In genomic region chr21:7957713-7958064, GRCh38 we compare ENCODE assay signal across 17 cellular contexts.
A peak's percentile ranks its signal among the peaks of the same experiment; 100 is the strongest.
DNase-seq lines count a peak whose midpoint lies in the region; ATAC-seq, FAIRE-seq and TF ChIP-seq lines count a peak whose summit lies in the region.
"Had no signal": no experiment of that assay in that cellular context is flagged by ENCODE, and none has a peak within 500 bp of the region (broad histone marks: within the 10 kb centered on the region; RNA-seq: fewer than 3 reads in every experiment).

No MANE protein-coding gene starts in this region.

- peaks cover 7% of the 10 kb centered on the region; the same call in 1 of the 3 replicates for H3K9me3 ChIP-seq in GM12878 (replicated peaks; ENCODE audit: control insufficient read depth, insufficient read depth, low read length)
- H3K9me3 ChIP-seq in heart right ventricle = peaks cover 0 to 78% (median 33%) of the 10 kb centered on the region in 11 donors
- peaks cover 32 to 53% of the 10 kb centered on the region in 2 donors for H3K9me3 ChIP-seq in lung (ENCODE audit: control insufficient read depth in 2 of 2, insufficient read depth in 1 of 2, low read length in 1 of 2)
- peaks cover 24 to 71% (median 57%) of the 10 kb centered on the region in 5 donors for H3K9me3 ChIP-seq in subcutaneous abdominal adipose tissue (ENCODE audit: control insufficient read depth in 5 of 5, low read length in 5 of 5)

- 1% methylated on average over 2 of the region's 2 CpGs for WGBS in GM12878 (ENCODE audit: insufficient coverage, insufficient replicate concordance, low lambda C conversion rate, missing lambda C conversion rate)
- WGBS in heart right ventricle, 2 donors = 21 to 33% methylated on average over 2 of the region's 2 CpGs
- 28 to 32% methylated on average over 2 of the region's 2 CpGs for WGBS in lung, 2 donors

- intact Hi-C loops in GM12878 (cut with micrococcal nuclease; ENCODE audit: unreplicated experiment) = no loop called here
- intact Hi-C loops in heart right ventricle (cut with DNase I) = no loop called here

- in situ Hi-C loops in GM12878 (cut with MboI) = no loop called here

- DNase-seq in GM12878 (ENCODE audit: low read depth, low spot score) (no peak), heart right ventricle (no peak), lung (ENCODE audit: low spot score) (no peak), immature natural killer cell (no peak), ecto neural progenitor cell (ENCODE audit: low spot score) (no peak), cerebellar cortex (ENCODE audit: low spot score) (no peak), MV-4-11 (lab: John Stamatoyannopoulos, UW) (no peak)
- DNase-seq: ACHN; CD4-positive, CD25-positive, alpha-beta regulatory T cell; DMS53; HCEC 1CT; NCI-H1436; NCI-H2081; NCI-H2227 treated with DMSO at 0.1 percent for 48 hours; NCI-H526 treated with DMSO at 0.1 percent for 48 hours had no signal

- no peaks in the 10 kb centered on the region for H3K4me1 Mint-ChIP-seq in immature natural killer cell

- no peak for TF ChIP-seq POLR2A in GM12878 (IDR thresholded peaks at IDR 0.05; ENCODE audit: low read depth, low read length)

- H3K4me3 Mint-ChIP-seq in immature natural killer cell = peak overlapping the region in 1 of 5 donors; percentile 23
- H3K4me3 Mint-ChIP-seq: CD4-positive, CD25-positive, alpha-beta regulatory T cell had no signal

- H3K4me1 ChIP-seq in GM12878 (ENCODE audit: control insufficient read depth, insufficient read depth, low read length) (no peaks in the 10 kb centered on the region), heart right ventricle (no peaks in the 10 kb centered on the region), lung (ENCODE audit: control insufficient read depth in 2 of 2, insufficient read depth in 2 of 2, low read length in 2 of 2) (no peaks in the 10 kb centered on the region), subcutaneous abdominal adipose tissue (ENCODE audit: control insufficient read depth in 5 of 5, insufficient read depth in 5 of 5, low read length in 5 of 5) (no peaks in the 10 kb centered on the region)

- no peak for TF ChIP-seq CTCF in GM12878 (IDR thresholded peaks at IDR 0.05 in 2 of 3, conservative IDR thresholded peaks at IDR 0.05 in 1 of 3; ENCODE audit: control insufficient read depth in 2 of 3, extremely low read depth in 1 of 3, insufficient read depth in 1 of 3, low read depth in 3 of 3, low read length in 3 of 3)
- TF ChIP-seq CTCF in heart right ventricle (IDR thresholded peaks at IDR 0.05) = no peak
- TF ChIP-seq CTCF in lung (IDR thresholded peaks at IDR 0.05; ENCODE audit: control extremely low read depth, extremely low read depth) = no peak

- no TSS peak for BruUV-seq in GM12878 (replicated peaks; lab: Mats Ljungman, UMichigan)

- no peak for TF ChIP-seq RAD21 in GM12878 (IDR thresholded peaks at IDR 0.05; ENCODE audit: insufficient read depth, low read depth, low read length)

- CTCF ChIA-PET in GM12878 (lab: Yijun Ruan, JAX) = no interaction called here

- H3K36me3 Mint-ChIP-seq in immature natural killer cell = peaks cover 52 to 65% (median 55%) of the 10 kb centered on the region in 3 donors

- no peak overlapping the region for H3K4me2 ChIP-seq in GM12878 (ENCODE audit: control insufficient read depth, insufficient read depth)

- RAD21 ChIA-PET in GM12878 (lab: Charles Lee; ENCODE audit: unreplicated experiment) = no interaction called here

- H3K27ac ChIP-seq in GM12878 (ENCODE audit: control insufficient read depth, insufficient read depth) (no peak overlapping the region), heart right ventricle (no peak overlapping the region), lung (ENCODE audit: low read depth in 1 of 2, low read length in 1 of 2) (no peak overlapping the region), subcutaneous abdominal adipose tissue (ENCODE audit: low read depth, low read length) (no peak overlapping the region)
- H3K27ac ChIP-seq: RWPE1 had no signal

- H3K36me3 ChIP-seq in GM12878 (ENCODE audit: control insufficient read depth in 2 of 2, insufficient read depth in 2 of 2, low read length in 1 of 2) (no peaks in the 10 kb centered on the region), heart right ventricle (no peaks in the 10 kb centered on the region), lung (ENCODE audit: control insufficient read depth in 2 of 2, insufficient read depth in 2 of 2, low read length in 2 of 2) (no peaks in the 10 kb centered on the region), subcutaneous abdominal adipose tissue (ENCODE audit: control insufficient read depth in 5 of 5, insufficient read depth in 5 of 5, low read length in 5 of 5) (no peaks in the 10 kb centered on the region)

- H2AFZ ChIP-seq in GM12878 (ENCODE audit: control insufficient read depth, low read depth, low read length) = no peak overlapping the region

- FAIRE-seq in GM12878 (lab: Jason Lieb, UNC) = no peak

- no peaks in the 10 kb centered on the region for H3K79me2 ChIP-seq in GM12878 (ENCODE audit: control insufficient read depth, insufficient read depth, low read length)

- H3K27me3 ChIP-seq in GM12878 (replicated peaks in 1 of 2; ENCODE audit: control insufficient read depth in 2 of 2, insufficient read depth in 2 of 2, low read length in 1 of 2) = no peaks in the 10 kb centered on the region
- no peaks in the 10 kb centered on the region for H3K27me3 ChIP-seq in heart right ventricle
- H3K27me3 ChIP-seq in lung (ENCODE audit: control insufficient read depth, insufficient read depth) = no peaks in the 10 kb centered on the region
- H3K27me3 ChIP-seq in subcutaneous abdominal adipose tissue (ENCODE audit: control insufficient read depth in 5 of 5, insufficient read depth in 4 of 5, low read length in 5 of 5) = no peaks in the 10 kb centered on the region

- SMC1A ChIA-PET in GM12878 (lab: Charles Lee; ENCODE audit: uncharacterized antibody, unreplicated experiment) = no interaction called here

- peaks cover 36 to 80% (median 39%) of the 10 kb centered on the region in 6 donors for H3K9me3 Mint-ChIP-seq in immature natural killer cell

- no peak for TF ChIP-seq EP300 in GM12878 (IDR thresholded peaks at IDR 0.05; ENCODE audit: borderline replicate concordance in 1 of 2, control insufficient read depth in 1 of 2, low read depth in 2 of 2, low read length in 2 of 2)

- H3K9ac ChIP-seq in GM12878 (ENCODE audit: control insufficient read depth, insufficient read depth, low read length) (no peak overlapping the region), subcutaneous abdominal adipose tissue (ENCODE audit: low read length in 5 of 5) (no peak overlapping the region)

- POLR2A ChIA-PET in GM12878 (lab: Charles Lee) = no interaction called here

- H3K27me3 Mint-ChIP-seq in immature natural killer cell (ENCODE audit: low read depth in 3 of 3) = peaks cover 0 to 11% (median 2%) of the 10 kb centered on the region in 3 donors
- H3K27me3 Mint-ChIP-seq: CD4-positive, CD25-positive, alpha-beta regulatory T cell had no signal

- H4K20me1 ChIP-seq in GM12878 (ENCODE audit: control insufficient read depth, insufficient read depth) = no peaks in the 10 kb centered on the region

- ATAC-seq in GM12878 (no peak), heart right ventricle (peak in 6 of 8 donors; percentile 12 to 58 (median 27)), lung (ENCODE audit: insufficient read depth, low FRiP score) (peak; percentile 8)

- H3K4me3 ChIP-seq in GM12878 (no peak overlapping the region), heart right ventricle (no peak overlapping the region), lung (no peak overlapping the region), subcutaneous abdominal adipose tissue (ENCODE audit: low read depth in 1 of 5, low read length in 5 of 5) (peak overlapping the region in 4 of 5 donors; percentile 3 to 41 (median 13))

- H3K27ac Mint-ChIP-seq in immature natural killer cell = no peak overlapping the region
- H3K27ac Mint-ChIP-seq: CD4-positive, CD25-positive, alpha-beta regulatory T cell had no signal

TF ChIP-seq in GM12878, 131 proteins besides CTCF, POLR2A, EP300 and RAD21:
- TF ChIP-seq TCF7 (IDR thresholded peaks at IDR 0.05; ENCODE audit: borderline replicate concordance) (no peak), SIN3A (IDR thresholded peaks at IDR 0.05; ENCODE audit: low read depth, low read length) (no peak), ETV6 (conservative IDR thresholded peaks at IDR 0.05 in 1 of 2, IDR thresholded peaks at IDR 0.05 in 1 of 2; ENCODE audit: borderline replicate concordance in 1 of 2, low read depth in 1 of 2) (no peak), RAD51 (IDR thresholded peaks at IDR 0.05) (no peak), MTA2 (IDR thresholded peaks at IDR 0.05; ENCODE audit: low read depth) (no peak), FOXM1 (IDR thresholded peaks at IDR 0.05; ENCODE audit: low read depth, low read length) (no peak), E4F1 (IDR thresholded peaks at IDR 0.05; ENCODE audit: borderline replicate concordance, partially characterized antibody) (peak; percentile 19), SUPT20H (IDR thresholded peaks at IDR 0.05; ENCODE audit: borderline replicate concordance, control insufficient read depth, low read depth, low read length) (no peak), FOXK2 (IDR thresholded peaks at IDR 0.05) (peak; percentile 33; the same call in 1 of the 2 replicates)

Comparison
In these comparisons a context has a peak if more than half of its experiments do, and no peak if none do; other contexts are left out.
1. H3K4me3 ChIP-seq: peak in subcutaneous abdominal adipose tissue (4 of 5); none in GM12878 (single experiment), heart right ventricle (0 of 10) and lung (single experiment).